8 cellular contexts compared by ENCODE assay signal in genomic region chr20:25254986-25255680, GRCh38. TPM values are rescaled to one million over a fixed set of nuclear protein-coding genes. Genes with fewer than 3 reads are reported as not detected.
DNase-seq lines count a peak whose midpoint lies in the region; ATAC-seq and TF ChIP-seq lines count a peak whose summit lies in the region.

No MANE protein-coding gene starts in this region.

- peak; percentile 67 for TF ChIP-seq POLR2A in right lobe of liver (IDR thresholded peaks at IDR 0.05)

- no peak overlapping the region for H3K4me3 Mint-ChIP-seq in endothelial cell (ENCODE audit: unreplicated experiment)

- DNase-seq in NCI-H2029 (lab: John Stamatoyannopoulos, UW) (peak; percentile 82), right lobe of liver (peak in 2 of 3 donors; percentile 71 to 79), NCI-H446 treated with DMSO at 0.1 percent for 48 hours (lab: John Stamatoyannopoulos, UW) (no peak), NCI-H2196 treated with DMSO at 0.1 percent for 48 hours (lab: John Stamatoyannopoulos, UW; ENCODE audit: unreplicated experiment) (no peak), endothelial cell (ENCODE audit: low spot score) (no peak)

- ATAC-seq in right lobe of liver, result peak; percentile 68 to 98 (median 91)
- ATAC-seq in HG03460 (IDR thresholded peaks at IDR 0.05; ENCODE audit: unreplicated experiment), result no peak

- H3K9me3 ChIP-seq in right lobe of liver, result no peaks in the 10 kb centered on the region
- H3K9me3 ChIP-seq in subcutaneous abdominal adipose tissue (ENCODE audit: control insufficient read depth in 5 of 5, low read length in 5 of 5), result no peaks in the 10 kb centered on the region

- no peaks in the 10 kb centered on the region for H3K9me3 Mint-ChIP-seq in endothelial cell (ENCODE audit: unreplicated experiment)

- no peak overlapping the region for H3K27ac Mint-ChIP-seq in endothelial cell (ENCODE audit: unreplicated experiment)

- peaks cover 5% of the 10 kb centered on the region for H3K27me3 Mint-ChIP-seq in endothelial cell (ENCODE audit: unreplicated experiment)

- H3K36me3 ChIP-seq in right lobe of liver (no peaks in the 10 kb centered on the region), subcutaneous abdominal adipose tissue (ENCODE audit: control insufficient read depth in 5 of 5, insufficient read depth in 5 of 5, low read length in 5 of 5) (peaks cover 0 to 20% (median 14%) of the 10 kb centered on the region in 5 donors)

- H3K4me1 ChIP-seq in right lobe of liver (peaks cover 0 to 16% (median 6%) of the 10 kb centered on the region in 4 donors), subcutaneous abdominal adipose tissue (ENCODE audit: control insufficient read depth in 5 of 5, insufficient read depth in 5 of 5, low read length in 5 of 5) (peaks cover 11 to 71% (median 64%) of the 10 kb centered on the region in 5 donors)

- 61% methylated on average over 7 of the region's 12 CpGs for WGBS in right lobe of liver (ENCODE audit: insufficient coverage, low coverage, low lambda C conversion rate, missing lambda C conversion rate)

- intact Hi-C loops in right lobe of liver (cut with DNase I), result no loop called here

- H3K27ac ChIP-seq in cingulate gyrus (ENCODE audit: low read depth, low read length), result peak overlapping the region; percentile 69
- H3K27ac ChIP-seq in right lobe of liver, result peak overlapping the region in 1 of 3 donors; percentile 43
- H3K27ac ChIP-seq in subcutaneous abdominal adipose tissue (ENCODE audit: low read depth, low read length), result peak overlapping the region; percentile 76

- H3K27me3 ChIP-seq in right lobe of liver (no peaks in the 10 kb centered on the region), subcutaneous abdominal adipose tissue (ENCODE audit: control insufficient read depth in 5 of 5, insufficient read depth in 4 of 5, low read length in 5 of 5) (no peaks in the 10 kb centered on the region)

- peak overlapping the region in 3 of 5 donors; percentile 27 to 74 (median 66) for H3K9ac ChIP-seq in subcutaneous abdominal adipose tissue (ENCODE audit: low read length in 5 of 5)

- H3K4me3 ChIP-seq in right lobe of liver (no peak overlapping the region), subcutaneous abdominal adipose tissue (ENCODE audit: low read depth in 1 of 5, low read length in 5 of 5) (no peak overlapping the region)

- H3K36me3 Mint-ChIP-seq in endothelial cell (ENCODE audit: low read depth, unreplicated experiment), result peaks cover 21% of the 10 kb centered on the region

- peak in 2 of 4 donors; percentile 13 to 14 for TF ChIP-seq CTCF in right lobe of liver (IDR thresholded peaks at IDR 0.05)
- no peak for TF ChIP-seq CTCF in endothelial cell (IDR thresholded peaks at IDR 0.05; ENCODE audit: unreplicated experiment)

- no peaks in the 10 kb centered on the region for H3K4me1 Mint-ChIP-seq in endothelial cell (ENCODE audit: unreplicated experiment)

RNA-seq across cellular contexts. Expression of gene PYGB, which starts 7.2 kb away (rescaled TPM):
- total RNA-seq in right lobe of liver (10 to 100 TPM in 3 of 6 experiments, 1 to 10 TPM in 3; 6.6 to 27.4 (median 13.2) TPM), endothelial cell (ENCODE audit: unreplicated experiment) (57.9 TPM)

RNA-seq across cellular contexts. Expression of gene ENTPD6, which starts 59.6 kb away (rescaled TPM):
- total RNA-seq in right lobe of liver (10 to 100 TPM; 28.8 to 48.4 (median 34.6) TPM), endothelial cell (ENCODE audit: unreplicated experiment) (43.0 TPM)

Comparison
In these comparisons a context has a peak if more than half of its experiments do, and no peak if none do; other contexts are left out.
1. DNase-seq: peak in NCI-H2029 (single experiment) and right lobe of liver (2 of 3); none in NCI-H446 treated with DMSO at 0.1 percent for 48 hours (single experiment), NCI-H2196 treated with DMSO at 0.1 percent for 48 hours (single experiment) and endothelial cell (single experiment).